ENCODE assay signal across 1 cellular context in genomic region chr1:24540906-24541710, GRCh38.
TF ChIP-seq lines count a peak whose summit lies in the region.

No MANE protein-coding gene starts in this region.

TF ChIP-seq in GM23338, 12 proteins besides CTCF, POLR2A, EP300 and RAD21 (continued from another document):
- TF ChIP-seq, protein P1, sequence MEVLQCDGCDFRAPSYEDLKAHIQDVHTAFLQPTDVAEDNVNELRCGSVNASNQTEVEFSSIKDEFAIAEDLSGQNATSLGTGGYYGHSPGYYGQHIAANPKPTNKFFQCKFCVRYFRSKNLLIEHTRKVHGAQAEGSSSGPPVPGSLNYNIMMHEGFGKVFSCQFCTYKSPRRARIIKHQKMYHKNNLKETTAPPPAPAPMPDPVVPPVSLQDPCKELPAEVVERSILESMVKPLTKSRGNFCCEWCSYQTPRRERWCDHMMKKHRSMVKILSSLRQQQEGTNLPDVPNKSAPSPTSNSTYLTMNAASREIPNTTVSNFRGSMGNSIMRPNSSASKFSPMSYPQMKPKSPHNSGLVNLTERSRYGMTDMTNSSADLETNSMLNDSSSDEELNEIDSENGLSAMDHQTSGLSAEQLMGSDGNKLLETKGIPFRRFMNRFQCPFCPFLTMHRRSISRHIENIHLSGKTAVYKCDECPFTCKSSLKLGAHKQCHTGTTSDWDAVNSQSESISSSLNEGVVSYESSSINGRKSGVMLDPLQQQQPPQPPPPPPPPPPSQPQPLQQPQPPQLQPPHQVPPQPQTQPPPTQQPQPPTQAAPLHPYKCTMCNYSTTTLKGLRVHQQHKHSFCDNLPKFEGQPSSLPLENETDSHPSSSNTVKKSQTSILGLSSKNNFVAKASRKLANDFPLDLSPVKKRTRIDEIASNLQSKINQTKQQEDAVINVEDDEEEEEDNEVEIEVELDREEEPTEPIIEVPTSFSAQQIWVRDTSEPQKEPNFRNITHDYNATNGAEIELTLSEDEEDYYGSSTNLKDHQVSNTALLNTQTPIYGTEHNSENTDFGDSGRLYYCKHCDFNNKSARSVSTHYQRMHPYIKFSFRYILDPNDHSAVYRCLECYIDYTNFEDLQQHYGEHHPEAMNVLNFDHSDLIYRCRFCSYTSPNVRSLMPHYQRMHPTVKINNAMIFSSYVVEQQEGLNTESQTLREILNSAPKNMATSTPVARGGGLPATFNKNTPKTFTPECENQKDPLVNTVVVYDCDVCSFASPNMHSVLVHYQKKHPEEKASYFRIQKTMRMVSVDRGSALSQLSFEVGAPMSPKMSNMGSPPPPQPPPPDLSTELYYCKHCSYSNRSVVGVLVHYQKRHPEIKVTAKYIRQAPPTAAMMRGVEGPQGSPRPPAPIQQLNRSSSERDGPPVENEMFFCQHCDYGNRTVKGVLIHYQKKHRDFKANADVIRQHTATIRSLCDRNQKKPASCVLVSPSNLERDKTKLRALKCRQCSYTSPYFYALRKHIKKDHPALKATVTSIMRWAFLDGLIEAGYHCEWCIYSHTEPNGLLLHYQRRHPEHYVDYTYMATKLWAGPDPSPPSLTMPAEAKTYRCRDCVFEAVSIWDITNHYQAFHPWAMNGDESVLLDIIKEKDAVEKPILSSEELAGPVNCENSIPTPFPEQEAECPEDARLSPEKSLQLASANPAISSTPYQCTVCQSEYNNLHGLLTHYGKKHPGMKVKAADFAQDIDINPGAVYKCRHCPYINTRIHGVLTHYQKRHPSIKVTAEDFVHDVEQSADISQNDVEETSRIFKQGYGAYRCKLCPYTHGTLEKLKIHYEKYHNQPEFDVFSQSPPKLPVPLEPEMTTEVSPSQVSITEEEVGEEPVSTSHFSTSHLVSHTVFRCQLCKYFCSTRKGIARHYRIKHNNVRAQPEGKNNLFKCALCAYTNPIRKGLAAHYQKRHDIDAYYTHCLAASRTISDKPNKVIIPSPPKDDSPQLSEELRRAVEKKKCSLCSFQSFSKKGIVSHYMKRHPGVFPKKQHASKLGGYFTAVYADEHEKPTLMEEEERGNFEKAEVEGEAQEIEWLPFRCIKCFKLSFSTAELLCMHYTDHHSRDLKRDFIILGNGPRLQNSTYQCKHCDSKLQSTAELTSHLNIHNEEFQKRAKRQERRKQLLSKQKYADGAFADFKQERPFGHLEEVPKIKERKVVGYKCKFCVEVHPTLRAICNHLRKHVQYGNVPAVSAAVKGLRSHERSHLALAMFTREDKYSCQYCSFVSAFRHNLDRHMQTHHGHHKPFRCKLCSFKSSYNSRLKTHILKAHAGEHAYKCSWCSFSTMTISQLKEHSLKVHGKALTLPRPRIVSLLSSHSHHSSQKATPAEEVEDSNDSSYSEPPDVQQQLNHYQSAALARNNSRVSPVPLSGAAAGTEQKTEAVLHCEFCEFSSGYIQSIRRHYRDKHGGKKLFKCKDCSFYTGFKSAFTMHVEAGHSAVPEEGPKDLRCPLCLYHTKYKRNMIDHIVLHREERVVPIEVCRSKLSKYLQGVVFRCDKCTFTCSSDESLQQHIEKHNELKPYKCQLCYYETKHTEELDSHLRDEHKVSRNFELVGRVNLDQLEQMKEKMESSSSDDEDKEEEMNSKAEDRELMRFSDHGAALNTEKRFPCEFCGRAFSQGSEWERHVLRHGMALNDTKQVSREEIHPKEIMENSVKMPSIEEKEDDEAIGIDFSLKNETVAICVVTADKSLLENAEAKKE (CRISPR knock-in tag; IDR thresholded peaks at IDR 0.05): no peak
